9 cellular contexts compared by ENCODE assay signal in the genomic region with DNA sequence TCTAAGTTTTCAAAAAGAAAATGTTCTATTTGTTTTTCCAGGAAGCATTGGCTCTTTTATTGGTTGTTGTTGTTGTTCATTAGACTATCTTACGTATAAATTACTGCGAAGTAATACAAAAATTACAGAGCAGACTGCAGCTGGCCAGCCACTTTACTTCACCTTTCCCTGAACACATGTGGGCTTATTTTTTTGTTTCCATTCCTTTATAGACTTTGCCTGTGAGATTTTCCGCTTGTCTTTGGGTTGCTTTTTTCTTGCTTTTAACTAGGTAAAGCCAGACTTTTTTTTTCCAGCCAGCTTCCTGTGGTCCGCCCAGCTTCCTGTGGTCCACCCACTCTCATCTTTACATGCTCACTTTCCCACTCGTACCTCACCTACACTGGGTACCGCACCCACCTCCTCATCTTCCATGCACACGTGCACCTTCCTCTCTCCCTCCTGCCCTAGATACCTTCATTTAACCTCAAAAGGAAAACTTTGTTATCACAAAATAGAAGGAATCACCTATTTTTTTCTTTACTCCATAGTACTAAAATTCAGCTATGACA.
DNase-seq lines count a peak whose midpoint lies in the region; ATAC-seq and TF ChIP-seq lines count a peak whose summit lies in the region.
"Had no signal": no experiment of that assay in that cellular context is flagged by ENCODE, and none has a peak within 500 bp of the region (broad histone marks: within the 10 kb centered on the region; RNA-seq: fewer than 3 reads in every experiment).

No MANE protein-coding gene starts in this region.

- peaks cover 39% of the 10 kb centered on the region for H3K4me1 Mint-ChIP-seq in activated CD8-positive, alpha-beta T cell treated with anti-CD3 and anti-CD28 coated beads for 36 hours (ENCODE audit: low read depth)

- H3K9me3 ChIP-seq in neural cell (ENCODE audit: low read length) (no peaks in the 10 kb centered on the region), right atrium auricular region (no peaks in the 10 kb centered on the region)
- H3K9me3 ChIP-seq: ascending aorta had no signal

- peaks cover 0 to 9% of the 10 kb centered on the region in 2 donors for H3K4me1 ChIP-seq in right atrium auricular region

- H3K36me3 ChIP-seq in neural cell (ENCODE audit: insufficient read depth, low read length) (no peaks in the 10 kb centered on the region), right atrium auricular region (no peaks in the 10 kb centered on the region)
- H3K36me3 ChIP-seq: ascending aorta had no signal

- H4K20me1 ChIP-seq in neural cell (ENCODE audit: insufficient read depth) = no peaks in the 10 kb centered on the region

- no peak overlapping the region for H2AFZ ChIP-seq in neural cell (ENCODE audit: low read depth, low read length)
- H2AFZ ChIP-seq: hepatocyte had no signal

- intact Hi-C loops in activated CD8-positive, alpha-beta T cell treated with anti-CD3 and anti-CD28 coated beads for 36 hours (cut with micrococcal nuclease) = loop anchor here (1.0 to 2.0 kb wide), 2 partner anchors 29 to 121 kb away; no protein-coding TSS in a partner anchor

- H3F3A ChIP-seq in neural cell (ENCODE audit: insufficient read depth, low read length, poor library complexity, severe bottlenecking) = no peaks in the 10 kb centered on the region

- H3K79me2 ChIP-seq in neural cell (replicated peaks; ENCODE audit: insufficient read depth, low read length) = no peaks in the 10 kb centered on the region
- H3K79me2 ChIP-seq: hepatocyte had no signal

- H3K36me3 Mint-ChIP-seq in activated CD8-positive, alpha-beta T cell treated with anti-CD3 and anti-CD28 coated beads for 36 hours (ENCODE audit: low read depth) = no peaks in the 10 kb centered on the region

- H3K9ac ChIP-seq in neural cell (ENCODE audit: low read length) = no peak overlapping the region

- H3K4me2 ChIP-seq in neural cell (ENCODE audit: low read length) = no peak overlapping the region
- H3K4me2 ChIP-seq: hepatocyte had no signal

- DNase-seq in activated CD8-positive, alpha-beta T cell treated with anti-CD3 and anti-CD28 coated beads for 36 hours = peak; percentile 56
- DNase-seq in right atrium auricular region (ENCODE audit: low spot score) (no peak), NCI-H1417 (lab: John Stamatoyannopoulos, UW) (no peak)

- peak overlapping the region; percentile 79 for H3K27ac Mint-ChIP-seq in activated CD8-positive, alpha-beta T cell treated with anti-CD3 and anti-CD28 coated beads for 36 hours

- H3K27me3 ChIP-seq in neural cell (ENCODE audit: insufficient read depth, low read depth, low read length) = no peaks in the 10 kb centered on the region
- H3K27me3 ChIP-seq in right atrium auricular region = no peaks in the 10 kb centered on the region
- H3K27me3 ChIP-seq: ascending aorta, hepatocyte had no signal

- ATAC-seq in GM18502 (IDR thresholded peaks at IDR 0.05; ENCODE audit: poor library complexity, unreplicated experiment) (peak; percentile 35), HG02759 (IDR thresholded peaks at IDR 0.05; ENCODE audit: unreplicated experiment) (peak; percentile 48), HG03097 (IDR thresholded peaks at IDR 0.05; ENCODE audit: low FRiP score, unreplicated experiment) (no peak)
- ATAC-seq in activated CD8-positive, alpha-beta T cell treated with anti-CD3 and anti-CD28 coated beads for 36 hours = peak; percentile 56

- H3K9me2 ChIP-seq in neural cell (ENCODE audit: insufficient read depth, low read length) = no peaks in the 10 kb centered on the region

- no peak for TF ChIP-seq EP300 in neural cell (conservative IDR thresholded peaks at IDR 0.05; ENCODE audit: poor library complexity, severe bottlenecking)

- no peak overlapping the region for H3K4me3 ChIP-seq in neural cell (ENCODE audit: low read length)
- H3K4me3 ChIP-seq in right atrium auricular region = no peak overlapping the region
- H3K4me3 ChIP-seq: hepatocyte had no signal

- no peaks in the 10 kb centered on the region for H3K27me3 Mint-ChIP-seq in activated CD8-positive, alpha-beta T cell treated with anti-CD3 and anti-CD28 coated beads for 36 hours

- no peaks in the 10 kb centered on the region for H3K9me3 Mint-ChIP-seq in activated CD8-positive, alpha-beta T cell treated with anti-CD3 and anti-CD28 coated beads for 36 hours

- TF ChIP-seq RAD21 in neural cell (conservative IDR thresholded peaks at IDR 0.05) = no peak

- peak overlapping the region; percentile 57 for H3K4me3 Mint-ChIP-seq in activated CD8-positive, alpha-beta T cell treated with anti-CD3 and anti-CD28 coated beads for 36 hours

- POLR2A ChIA-PET in activated CD8-positive, alpha-beta T cell treated with anti-CD3 and anti-CD28 coated beads for 36 hours (lab: Charles Lee) = interaction anchor here (1.1 to 1.7 kb wide), 4 partner anchors 28 to 113 kb away, joined by 3 to 10 read pairs (median 4); no protein-coding TSS in a partner anchor

- H3K27ac ChIP-seq in neural cell (ENCODE audit: low read length) = no peak overlapping the region
- no peak overlapping the region for H3K27ac ChIP-seq in right atrium auricular region
- H3K27ac ChIP-seq: ascending aorta, hepatocyte had no signal

- CTCF ChIA-PET in activated CD8-positive, alpha-beta T cell treated with anti-CD3 and anti-CD28 coated beads for 36 hours (lab: Charles Lee) = interaction anchor here (0.8 to 11.4 kb wide), 42 partner anchors 10 to 219 kb away, joined by 3 to 137 read pairs (median 7); no protein-coding TSS in a partner anchor

- peak; percentile 9 for TF ChIP-seq CTCF in activated CD8-positive, alpha-beta T cell treated with anti-CD3 and anti-CD28 coated beads for 36 hours (IDR thresholded peaks at IDR 0.05)
- TF ChIP-seq CTCF in neural cell (IDR thresholded peaks at IDR 0.05; ENCODE audit: poor library complexity, severe bottlenecking) (no peak), right atrium auricular region (IDR thresholded peaks at IDR 0.05) (no peak)

TF ChIP-seq in neural cell, 6 proteins besides CTCF, POLR2A, EP300 and RAD21:
- TF ChIP-seq, protein P1, sequence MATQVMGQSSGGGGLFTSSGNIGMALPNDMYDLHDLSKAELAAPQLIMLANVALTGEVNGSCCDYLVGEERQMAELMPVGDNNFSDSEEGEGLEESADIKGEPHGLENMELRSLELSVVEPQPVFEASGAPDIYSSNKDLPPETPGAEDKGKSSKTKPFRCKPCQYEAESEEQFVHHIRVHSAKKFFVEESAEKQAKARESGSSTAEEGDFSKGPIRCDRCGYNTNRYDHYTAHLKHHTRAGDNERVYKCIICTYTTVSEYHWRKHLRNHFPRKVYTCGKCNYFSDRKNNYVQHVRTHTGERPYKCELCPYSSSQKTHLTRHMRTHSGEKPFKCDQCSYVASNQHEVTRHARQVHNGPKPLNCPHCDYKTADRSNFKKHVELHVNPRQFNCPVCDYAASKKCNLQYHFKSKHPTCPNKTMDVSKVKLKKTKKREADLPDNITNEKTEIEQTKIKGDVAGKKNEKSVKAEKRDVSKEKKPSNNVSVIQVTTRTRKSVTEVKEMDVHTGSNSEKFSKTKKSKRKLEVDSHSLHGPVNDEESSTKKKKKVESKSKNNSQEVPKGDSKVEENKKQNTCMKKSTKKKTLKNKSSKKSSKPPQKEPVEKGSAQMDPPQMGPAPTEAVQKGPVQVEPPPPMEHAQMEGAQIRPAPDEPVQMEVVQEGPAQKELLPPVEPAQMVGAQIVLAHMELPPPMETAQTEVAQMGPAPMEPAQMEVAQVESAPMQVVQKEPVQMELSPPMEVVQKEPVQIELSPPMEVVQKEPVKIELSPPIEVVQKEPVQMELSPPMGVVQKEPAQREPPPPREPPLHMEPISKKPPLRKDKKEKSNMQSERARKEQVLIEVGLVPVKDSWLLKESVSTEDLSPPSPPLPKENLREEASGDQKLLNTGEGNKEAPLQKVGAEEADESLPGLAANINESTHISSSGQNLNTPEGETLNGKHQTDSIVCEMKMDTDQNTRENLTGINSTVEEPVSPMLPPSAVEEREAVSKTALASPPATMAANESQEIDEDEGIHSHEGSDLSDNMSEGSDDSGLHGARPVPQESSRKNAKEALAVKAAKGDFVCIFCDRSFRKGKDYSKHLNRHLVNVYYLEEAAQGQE (IDR thresholded peaks at IDR 0.05; ENCODE audit: borderline replicate concordance) = no peak
- TF ChIP-seq MXI1 (conservative IDR thresholded peaks at IDR 0.05; ENCODE audit: poor library complexity, severe bottlenecking) = no peak
- TF ChIP-seq SMC3 (conservative IDR thresholded peaks at IDR 0.05; ENCODE audit: poor library complexity) = peak; percentile 8
- TF ChIP-seq EZH2 (IDR thresholded peaks at IDR 0.05; ENCODE audit: borderline replicate concordance, insufficient read depth, low read length, poor library complexity, severe bottlenecking) = no peak
- TF ChIP-seq POLR2AphosphoS5 (IDR thresholded peaks at IDR 0.05) = no peak
- TF ChIP-seq TAF1 (IDR thresholded peaks at IDR 0.05; ENCODE audit: low read depth) = no peak
